1 cellular context compared by ENCODE assay signal in genomic region chrX:40080896-40081678, GRCh38.
TF ChIP-seq lines count a peak whose summit lies in the region.

No MANE protein-coding gene starts in this region.

TF ChIP-seq in H1, 55 proteins besides CTCF, POLR2A, EP300 and RAD21:
- no peak for TF ChIP-seq CHD2 (IDR thresholded peaks at IDR 0.05; ENCODE audit: low read length)
- no peak for TF ChIP-seq TAF7 (optimal IDR thresholded peaks at IDR 0.05; ENCODE audit: borderline replicate concordance, low read depth, low read length)
- TF ChIP-seq SRF (IDR thresholded peaks at IDR 0.05; ENCODE audit: low read depth, low read length): no peak
- TF ChIP-seq BACH1 (IDR thresholded peaks at IDR 0.05; ENCODE audit: low read length): no peak
- TF ChIP-seq NRF1 (IDR thresholded peaks at IDR 0.05; ENCODE audit: low read depth, low read length): no peak
- TF ChIP-seq SIRT6 (IDR thresholded peaks at IDR 0.05; ENCODE audit: low read length): no peak
- TF ChIP-seq HDAC6 (IDR thresholded peaks at IDR 0.05; ENCODE audit: low read depth, low read length): no peak
- TF ChIP-seq E2F6 (IDR thresholded peaks at IDR 0.05): no peak
- no peak for TF ChIP-seq USF2 (IDR thresholded peaks at IDR 0.05; ENCODE audit: low read length)
- TF ChIP-seq EGR1 (IDR thresholded peaks at IDR 0.05; ENCODE audit: borderline replicate concordance, low read depth, low read length): no peak
- TF ChIP-seq MAFK (IDR thresholded peaks at IDR 0.05; ENCODE audit: low read depth, low read length): no peak
- no peak for TF ChIP-seq RXRA (IDR thresholded peaks at IDR 0.05; ENCODE audit: insufficient read depth, low read depth, low read length)
- TF ChIP-seq RFX5 (IDR thresholded peaks at IDR 0.05; ENCODE audit: borderline replicate concordance, low read depth, low read length): no peak
- TF ChIP-seq KDM5A (IDR thresholded peaks at IDR 0.05; ENCODE audit: low read length): no peak
- no peak for TF ChIP-seq CTBP2 (IDR thresholded peaks at IDR 0.05; ENCODE audit: borderline replicate concordance, insufficient read depth, insufficient read length, low read length)
TF ChIP-seq in H1: peak in this region for 0.
